ENCODE assay signal across 1 cellular context in genomic region chr17:68318103-68318991, GRCh38.
A peak's percentile ranks its signal among the peaks of the same experiment; 100 is the strongest.
TF ChIP-seq lines count a peak whose summit lies in the region.

No MANE protein-coding gene starts in this region.

TF ChIP-seq in HepG2, 621 proteins besides CTCF, POLR2A, EP300 and RAD21 (continued from another document and continues in another):
- TF ChIP-seq PRDM10 (CRISPR knock-in tag; IDR thresholded peaks at IDR 0.05; ENCODE audit: low read depth) (0 out of 2 replicates have a peak, but pooled peaks have one; percentile 33), ELF1 (CRISPR knock-in tag; IDR thresholded peaks at IDR 0.05) (no peak; the same call in 1 of the 2 replicates), ZMAT5 (CRISPR knock-in tag; IDR thresholded peaks at IDR 0.05; ENCODE audit: borderline replicate concordance, low read depth) (no peak), ATF2 (CRISPR knock-in tag; IDR thresholded peaks at IDR 0.05) (no peak; the same call in 1 of the 2 replicates), KMT2A (CRISPR knock-in tag; IDR thresholded peaks at IDR 0.05) (peak; percentile 60; the same call in 1 of the 2 replicates), ZBTB1 (CRISPR knock-in tag; IDR thresholded peaks at IDR 0.05; ENCODE audit: borderline replicate concordance) (no peak), ZNF605 (CRISPR knock-in tag; IDR thresholded peaks at IDR 0.05) (no peak), ATRX (CRISPR knock-in tag; IDR thresholded peaks at IDR 0.05; ENCODE audit: borderline replicate concordance) (no peak), ZNF710 (CRISPR knock-in tag; IDR thresholded peaks at IDR 0.05; ENCODE audit: borderline replicate concordance) (peak; percentile 54; the same call in 1 of the 2 replicates), MXD4 (CRISPR knock-in tag; IDR thresholded peaks at IDR 0.05) (peak; percentile 72), ZNF773 (CRISPR knock-in tag; IDR thresholded peaks at IDR 0.05; ENCODE audit: borderline replicate concordance) (no peak), ZSCAN12 (CRISPR knock-in tag; IDR thresholded peaks at IDR 0.05) (no peak), NKX3-1 (CRISPR knock-in tag; IDR thresholded peaks at IDR 0.05) (no peak; the same call in 1 of the 2 replicates), KAT2B (IDR thresholded peaks at IDR 0.05; ENCODE audit: borderline replicate concordance, low read depth, low read length) (peak; percentile 31; the same call in 1 of the 2 replicates), PLRG1 (conservative IDR thresholded peaks at IDR 0.05) (no peak), ZNF326 (CRISPR knock-in tag; IDR thresholded peaks at IDR 0.05; ENCODE audit: borderline replicate concordance) (no peak), ZNF317 (CRISPR knock-in tag; IDR thresholded peaks at IDR 0.05) (peak; percentile 44; the same call in 1 of the 2 replicates), ZSCAN9 (CRISPR knock-in tag; IDR thresholded peaks at IDR 0.05; ENCODE audit: borderline replicate concordance) (peak; percentile 35; the same call in 1 of the 2 replicates), ZNF124 (CRISPR knock-in tag; IDR thresholded peaks at IDR 0.05) (peak; percentile 69; the same call in 1 of the 2 replicates), ZNF382 (CRISPR knock-in tag; IDR thresholded peaks at IDR 0.05; ENCODE audit: borderline replicate concordance) (no peak), TOE1 (CRISPR knock-in tag; IDR thresholded peaks at IDR 0.05) (no peak), ZC3H4 (CRISPR knock-in tag; IDR thresholded peaks at IDR 0.05; ENCODE audit: borderline replicate concordance) (no peak), ZNF609 (CRISPR knock-in tag; IDR thresholded peaks at IDR 0.05; ENCODE audit: borderline replicate concordance) (peak; percentile 55; the same call in 1 of the 2 replicates), ZNF557 (CRISPR knock-in tag; IDR thresholded peaks at IDR 0.05) (no peak), ZFP36L1 (CRISPR knock-in tag; IDR thresholded peaks at IDR 0.05) (peak; percentile 65; the same call in 1 of the 2 replicates), MEF2D (CRISPR knock-in tag; IDR thresholded peaks at IDR 0.05) (peak; percentile 94), MAFF (IDR thresholded peaks at IDR 0.05; ENCODE audit: low read depth, low read length) (no peak; the same call in 1 of the 2 replicates), TP53 (CRISPR knock-in tag; conservative IDR thresholded peaks at IDR 0.05) (no peak), MYNN (CRISPR knock-in tag; IDR thresholded peaks at IDR 0.05; ENCODE audit: low read depth) (no peak), ZFP62 (CRISPR knock-in tag; IDR thresholded peaks at IDR 0.05) (no peak), MZF1 (CRISPR knock-in tag; IDR thresholded peaks at IDR 0.05; ENCODE audit: borderline replicate concordance) (no peak), ZSCAN20 (CRISPR knock-in tag; IDR thresholded peaks at IDR 0.05; ENCODE audit: borderline replicate concordance) (no peak), IKZF4 (CRISPR knock-in tag; IDR thresholded peaks at IDR 0.05; ENCODE audit: borderline replicate concordance, low read depth, not compliant biosample characterization) (no peak), HNRNPK (IDR thresholded peaks at IDR 0.05; ENCODE audit: low read depth, low read length, poor library complexity, severe bottlenecking) (no peak), ZNF816 (CRISPR knock-in tag; IDR thresholded peaks at IDR 0.05; ENCODE audit: borderline replicate concordance) (no peak), KLF16 (CRISPR knock-in tag; IDR thresholded peaks at IDR 0.05) (peak in 1 of 2 experiments; percentile 25; a peak in 1 of 4 replicates)
- TF ChIP-seq, protein P1, sequence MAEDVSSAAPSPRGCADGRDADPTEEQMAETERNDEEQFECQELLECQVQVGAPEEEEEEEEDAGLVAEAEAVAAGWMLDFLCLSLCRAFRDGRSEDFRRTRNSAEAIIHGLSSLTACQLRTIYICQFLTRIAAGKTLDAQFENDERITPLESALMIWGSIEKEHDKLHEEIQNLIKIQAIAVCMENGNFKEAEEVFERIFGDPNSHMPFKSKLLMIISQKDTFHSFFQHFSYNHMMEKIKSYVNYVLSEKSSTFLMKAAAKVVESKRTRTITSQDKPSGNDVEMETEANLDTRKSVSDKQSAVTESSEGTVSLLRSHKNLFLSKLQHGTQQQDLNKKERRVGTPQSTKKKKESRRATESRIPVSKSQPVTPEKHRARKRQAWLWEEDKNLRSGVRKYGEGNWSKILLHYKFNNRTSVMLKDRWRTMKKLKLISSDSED (CRISPR knock-in tag; IDR thresholded peaks at IDR 0.05): no peak
- TF ChIP-seq, protein P2, sequence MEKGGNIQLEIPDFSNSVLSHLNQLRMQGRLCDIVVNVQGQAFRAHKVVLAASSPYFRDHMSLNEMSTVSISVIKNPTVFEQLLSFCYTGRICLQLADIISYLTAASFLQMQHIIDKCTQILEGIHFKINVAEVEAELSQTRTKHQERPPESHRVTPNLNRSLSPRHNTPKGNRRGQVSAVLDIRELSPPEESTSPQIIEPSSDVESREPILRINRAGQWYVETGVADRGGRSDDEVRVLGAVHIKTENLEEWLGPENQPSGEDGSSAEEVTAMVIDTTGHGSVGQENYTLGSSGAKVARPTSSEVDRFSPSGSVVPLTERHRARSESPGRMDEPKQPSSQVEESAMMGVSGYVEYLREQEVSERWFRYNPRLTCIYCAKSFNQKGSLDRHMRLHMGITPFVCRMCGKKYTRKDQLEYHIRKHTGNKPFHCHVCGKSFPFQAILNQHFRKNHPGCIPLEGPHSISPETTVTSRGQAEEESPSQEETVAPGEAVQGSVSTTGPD (CRISPR knock-in tag; IDR thresholded peaks at IDR 0.05): no peak
- TF ChIP-seq, protein P3, sequence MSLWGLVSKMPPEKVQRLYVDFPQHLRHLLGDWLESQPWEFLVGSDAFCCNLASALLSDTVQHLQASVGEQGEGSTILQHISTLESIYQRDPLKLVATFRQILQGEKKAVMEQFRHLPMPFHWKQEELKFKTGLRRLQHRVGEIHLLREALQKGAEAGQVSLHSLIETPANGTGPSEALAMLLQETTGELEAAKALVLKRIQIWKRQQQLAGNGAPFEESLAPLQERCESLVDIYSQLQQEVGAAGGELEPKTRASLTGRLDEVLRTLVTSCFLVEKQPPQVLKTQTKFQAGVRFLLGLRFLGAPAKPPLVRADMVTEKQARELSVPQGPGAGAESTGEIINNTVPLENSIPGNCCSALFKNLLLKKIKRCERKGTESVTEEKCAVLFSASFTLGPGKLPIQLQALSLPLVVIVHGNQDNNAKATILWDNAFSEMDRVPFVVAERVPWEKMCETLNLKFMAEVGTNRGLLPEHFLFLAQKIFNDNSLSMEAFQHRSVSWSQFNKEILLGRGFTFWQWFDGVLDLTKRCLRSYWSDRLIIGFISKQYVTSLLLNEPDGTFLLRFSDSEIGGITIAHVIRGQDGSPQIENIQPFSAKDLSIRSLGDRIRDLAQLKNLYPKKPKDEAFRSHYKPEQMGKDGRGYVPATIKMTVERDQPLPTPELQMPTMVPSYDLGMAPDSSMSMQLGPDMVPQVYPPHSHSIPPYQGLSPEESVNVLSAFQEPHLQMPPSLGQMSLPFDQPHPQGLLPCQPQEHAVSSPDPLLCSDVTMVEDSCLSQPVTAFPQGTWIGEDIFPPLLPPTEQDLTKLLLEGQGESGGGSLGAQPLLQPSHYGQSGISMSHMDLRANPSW (CRISPR knock-in tag; IDR thresholded peaks at IDR 0.05; ENCODE audit: borderline replicate concordance): no peak
- TF ChIP-seq, protein P4, sequence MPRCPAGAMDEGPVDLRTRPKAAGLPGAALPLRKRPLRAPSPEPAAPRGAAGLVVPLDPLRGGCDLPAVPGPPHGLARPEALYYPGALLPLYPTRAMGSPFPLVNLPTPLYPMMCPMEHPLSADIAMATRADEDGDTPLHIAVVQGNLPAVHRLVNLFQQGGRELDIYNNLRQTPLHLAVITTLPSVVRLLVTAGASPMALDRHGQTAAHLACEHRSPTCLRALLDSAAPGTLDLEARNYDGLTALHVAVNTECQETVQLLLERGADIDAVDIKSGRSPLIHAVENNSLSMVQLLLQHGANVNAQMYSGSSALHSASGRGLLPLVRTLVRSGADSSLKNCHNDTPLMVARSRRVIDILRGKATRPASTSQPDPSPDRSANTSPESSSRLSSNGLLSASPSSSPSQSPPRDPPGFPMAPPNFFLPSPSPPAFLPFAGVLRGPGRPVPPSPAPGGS (CRISPR knock-in tag; IDR thresholded peaks at IDR 0.05): no peak
